In genomic region chr20:37295595-37295994, GRCh38 we compare ENCODE assay signal across 1 cellular context.
TF ChIP-seq lines count a peak whose summit lies in the region.

No MANE protein-coding gene starts in this region.

TF ChIP-seq in GM12878, 131 proteins besides CTCF, POLR2A, EP300 and RAD21:
- no peak for TF ChIP-seq KAT2A (conservative IDR thresholded peaks at IDR 0.05; ENCODE audit: control insufficient read depth, low read depth, low read length)
- TF ChIP-seq, protein P1, sequence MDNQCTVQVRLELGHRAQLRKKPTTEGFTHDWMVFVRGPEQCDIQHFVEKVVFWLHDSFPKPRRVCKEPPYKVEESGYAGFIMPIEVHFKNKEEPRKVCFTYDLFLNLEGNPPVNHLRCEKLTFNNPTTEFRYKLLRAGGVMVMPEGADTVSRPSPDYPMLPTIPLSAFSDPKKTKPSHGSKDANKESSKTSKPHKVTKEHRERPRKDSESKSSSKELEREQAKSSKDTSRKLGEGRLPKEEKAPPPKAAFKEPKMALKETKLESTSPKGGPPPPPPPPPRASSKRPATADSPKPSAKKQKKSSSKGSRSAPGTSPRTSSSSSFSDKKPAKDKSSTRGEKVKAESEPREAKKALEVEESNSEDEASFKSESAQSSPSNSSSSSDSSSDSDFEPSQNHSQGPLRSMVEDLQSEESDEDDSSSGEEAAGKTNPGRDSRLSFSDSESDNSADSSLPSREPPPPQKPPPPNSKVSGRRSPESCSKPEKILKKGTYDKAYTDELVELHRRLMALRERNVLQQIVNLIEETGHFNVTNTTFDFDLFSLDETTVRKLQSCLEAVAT (IDR thresholded peaks at IDR 0.05): peak; percentile 85
